In genomic region chr7:99214317-99214716, GRCh38 we compare ENCODE assay signal across 4 cellular contexts. TPM values are rescaled to one million over a fixed set of nuclear protein-coding genes. Genes with fewer than 3 reads are reported as not detected.
"Had no signal": no experiment of that assay in that cellular context is flagged by ENCODE, and none has a peak within 500 bp of the region (broad histone marks: within the 10 kb centered on the region; RNA-seq: fewer than 3 reads in every experiment).

No MANE protein-coding gene starts in this region.

RNA-seq across cellular contexts. Expression of gene KPNA7, which starts 6.4 kb away (rescaled TPM):
- total RNA-seq: LHCN-M2, M059J, MCF 10A had no signal

RNA-seq across cellular contexts. Expression of gene MYH16, which starts 58.3 kb away (rescaled TPM):
- total RNA-seq: LHCN-M2, NCI-H460 had no signal
